ENCODE assay signal across 17 cellular contexts in genomic region chr5:2685651-2686050, GRCh38.
DNase-seq lines count a peak whose midpoint lies in the region; ATAC-seq and TF ChIP-seq lines count a peak whose summit lies in the region.
"Had no signal": no experiment of that assay in that cellular context is flagged by ENCODE, and none has a peak within 500 bp of the region (broad histone marks: within the 10 kb centered on the region; RNA-seq: fewer than 3 reads in every experiment).

No MANE protein-coding gene starts in this region.

- no peak overlapping the region for H3K4me3 ChIP-seq in epithelial cell of esophagus (ENCODE audit: low read length)
- no peak overlapping the region for H3K4me3 ChIP-seq in neuronal stem cell (ENCODE audit: low read length in 2 of 2)
- H3K4me3 ChIP-seq in ascending aorta = no peak overlapping the region
- H3K4me3 ChIP-seq: cardiac muscle cell, right atrium auricular region had no signal

- H3K27me3 ChIP-seq in neuronal stem cell (ENCODE audit: control insufficient read depth in 3 of 3, insufficient read depth in 3 of 3, low read depth in 1 of 3, low read length in 3 of 3) = no peaks in the 10 kb centered on the region
- no peaks in the 10 kb centered on the region for H3K27me3 ChIP-seq in ascending aorta
- H3K27me3 ChIP-seq: cardiac muscle cell, right atrium auricular region had no signal

- H3K14ac ChIP-seq in neuronal stem cell (ENCODE audit: low read length) = no peak overlapping the region

- ATAC-seq in GM21717 (IDR thresholded peaks at IDR 0.05; ENCODE audit: unreplicated experiment) = no peak
- ATAC-seq: stimulated activated effector memory CD8-positive, alpha-beta T cell treated with anti-CD3 and anti-CD28 coated beads, Interleukin-12 subunit alpha, Interleukin-12 subunit beta, amount 100 ng/mL, for 72 hours had no signal

- no peak overlapping the region for H3K4me2 ChIP-seq in neuronal stem cell (ENCODE audit: insufficient read depth, low read length, poor library complexity, severe bottlenecking)

- H2BK12ac ChIP-seq in neuronal stem cell (ENCODE audit: low read length) = no peak overlapping the region

- peak overlapping the region; percentile 70 for H2AFZ ChIP-seq in neuronal stem cell (ENCODE audit: low read length)

- no peak overlapping the region for H3K18ac ChIP-seq in neuronal stem cell (ENCODE audit: low read length)

- intact Hi-C loops in ascending aorta (cut with DNase I) = no loop called here

- peaks cover 5 to 9% of the 10 kb centered on the region in 2 donors for H3K4me1 ChIP-seq in neuronal stem cell (ENCODE audit: control insufficient read depth in 2 of 2, insufficient read depth in 1 of 2, low read depth in 1 of 2, low read length in 2 of 2)
- H3K4me1 ChIP-seq in ascending aorta = no peaks in the 10 kb centered on the region
- H3K4me1 ChIP-seq: right atrium auricular region had no signal

- no peak overlapping the region for H3K4ac ChIP-seq in neuronal stem cell (ENCODE audit: low read length)

- H3K27ac ChIP-seq in neuronal stem cell (replicated peaks; ENCODE audit: low read length) (no peak overlapping the region), ascending aorta (no peak overlapping the region)
- H3K27ac ChIP-seq: cardiac muscle cell, right atrium auricular region had no signal

- no CpG with 5 or more reads among the region's 2 CpGs for WGBS in neuronal stem cell (ENCODE audit: extremely low coverage in 2 of 2, insufficient read length in 2 of 2, insufficient replicate concordance in 1 of 2), 2 donors

- H3K9me3 ChIP-seq in neuronal stem cell (replicated peaks in 1 of 2; ENCODE audit: control insufficient read depth in 2 of 2, insufficient read depth in 1 of 2, low read depth in 1 of 2, low read length in 2 of 2) (peaks cover 0 to 6% of the 10 kb centered on the region in 2 donors), ascending aorta (no peaks in the 10 kb centered on the region)
- H3K9me3 ChIP-seq: right atrium auricular region had no signal

- no peak overlapping the region for H2BK15ac ChIP-seq in neuronal stem cell (ENCODE audit: low read length)

- no peak overlapping the region for H4K8ac ChIP-seq in neuronal stem cell (ENCODE audit: low read depth, low read length)

- no peak overlapping the region for H2BK5ac ChIP-seq in neuronal stem cell (ENCODE audit: low read length)

- no peak overlapping the region for H3K9ac ChIP-seq in neuronal stem cell (ENCODE audit: low read depth, low read length, poor library complexity)

- no peak for TF ChIP-seq CTCF in epithelial cell of esophagus (IDR thresholded peaks at IDR 0.05; ENCODE audit: insufficient read depth, low read depth, low read length, missing control alignments)
- TF ChIP-seq CTCF in ascending aorta (IDR thresholded peaks at IDR 0.05) = no peak

- no peak overlapping the region for H4K91ac ChIP-seq in neuronal stem cell (ENCODE audit: low read depth, low read length, poor library complexity)

- H3K36me3 ChIP-seq in neuronal stem cell (replicated peaks in 1 of 2; ENCODE audit: control insufficient read depth in 2 of 2, insufficient read depth in 2 of 2, low read length in 2 of 2) (no peaks in the 10 kb centered on the region), ascending aorta (no peaks in the 10 kb centered on the region)
- H3K36me3 ChIP-seq: cardiac muscle cell, right atrium auricular region had no signal

- no peak overlapping the region for H3K23ac ChIP-seq in neuronal stem cell (ENCODE audit: low read depth, low read length, poor library complexity)

- no peak overlapping the region for H2BK120ac ChIP-seq in neuronal stem cell (ENCODE audit: low read depth, low read length)

- DNase-seq in H4 (ENCODE audit: low spot score) (peak; percentile 53), NCI-H226 (peak; percentile 12), epithelial cell of esophagus (ENCODE audit: low read depth) (peak; percentile 77), neuronal stem cell (ENCODE audit: low spot score) (no peak), ascending aorta (ENCODE audit: low spot score in 2 of 2) (no peak), NCI-H446 (lab: John Stamatoyannopoulos, UW) (no peak)
- no peak for DNase-seq in activated naive CD4-positive, alpha-beta T cell treated with Interleukin-2 at 50 U/mL for 16 hours
- DNase-seq: activated CD4-positive, alpha-beta T cell treated with anti-CD3 and anti-CD28 coated beads for 1 hour; activated naive CD8-positive, alpha-beta T cell treated with anti-CD3 and anti-CD28 coated beads for 36 hours; dermis blood vessel endothelial cell; NCI-H146; NCI-H2227 treated with DMSO at 0.1 percent for 48 hours; stimulated activated CD4-positive, alpha-beta T cell treated with anti-CD3 and anti-CD28 coated beads, Interleukin-15, amount 100 ng/mL, for 24 hours had no signal

- H2AK5ac ChIP-seq in neuronal stem cell (ENCODE audit: low read depth, low read length) = no peak overlapping the region

- H3K79me1 ChIP-seq in neuronal stem cell (ENCODE audit: low read depth, low read length) = no peaks in the 10 kb centered on the region

Comparison
In these comparisons a context has a peak if more than half of its experiments do, and no peak if none do; other contexts are left out.
1. DNase-seq: peak in H4 (single experiment), NCI-H226 (single experiment) and epithelial cell of esophagus (single experiment); none in neuronal stem cell (single experiment), activated naive CD4-positive, alpha-beta T cell treated with Interleukin-2 at 50 U/mL for 16 hours (single experiment), ascending aorta (0 of 2) and NCI-H446 (0 of 2).